34 cellular contexts compared by ENCODE assay signal in the genomic region with DNA sequence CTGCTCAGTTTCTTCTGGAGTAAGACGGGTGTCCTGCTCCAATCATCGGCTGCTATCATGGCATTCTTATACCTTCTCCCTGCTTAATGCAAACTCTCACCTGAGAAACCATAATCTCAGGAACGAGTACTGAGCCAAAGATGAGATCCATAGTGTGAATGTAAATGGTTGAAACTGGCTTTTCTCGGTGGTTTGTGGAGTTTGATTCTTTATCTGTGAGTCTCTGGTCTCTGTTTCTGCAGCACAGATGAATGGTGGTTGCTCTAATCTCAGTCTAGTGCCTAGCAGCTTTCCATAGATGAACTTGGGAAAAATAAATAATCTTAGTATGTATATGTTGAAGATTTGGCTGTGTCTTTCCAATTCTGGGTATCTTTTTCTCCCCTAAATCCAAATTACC.
"Had no signal": no experiment of that assay in that cellular context is flagged by ENCODE, and none has a peak within 500 bp of the region (broad histone marks: within the 10 kb centered on the region; RNA-seq: fewer than 3 reads in every experiment).

No MANE protein-coding gene starts in this region.

- H3K36me3 ChIP-seq: MG63 had no signal

- H3K4me3 ChIP-seq: MG63 had no signal

- DNase-seq: Karpas-422, Kasumi-1, MG63, MM.1S, MV-4-11, NCI-H1048, NCI-H1092, NCI-H1092 treated with DMSO at 0.1 percent for 48 hours, NCI-H1105, NCI-H1105 treated with DMSO at 0.1 percent for 48 hours, NCI-H1417, NCI-H1417 treated with DMSO at 0.1 percent for 48 hours, NCI-H1436, NCI-H1436 treated with DMSO at 0.1 percent for 48 hours, NCI-H146, NCI-H1694, NCI-H1694 treated with DMSO at 0.1 percent for 48 hours, NCI-H187, NCI-H187 treated with DMSO at 0.1 percent for 48 hours, NCI-H1930, NCI-H2029, NCI-H2029 treated with DMSO at 0.1 percent for 48 hours, NCI-H2081, NCI-H2081 treated with DMSO at 0.1 percent for 48 hours, NCI-H2107, NCI-H2171, NCI-H2171 treated with DMSO at 0.1 percent for 48 hours, NCI-H226, NCI-H345, NCI-H446, NCI-H446 treated with DMSO at 0.1 percent for 48 hours, NCI-H510A, NCI-H510A treated with DMSO at 0.1 percent for 48 hours had no signal

- H3K4me2 ChIP-seq: KMS-11 had no signal

- H3K9ac ChIP-seq: KMS-11 had no signal

- H3K27me3 ChIP-seq: MG63 had no signal

- H3K27ac ChIP-seq: KMS-11 had no signal

- H3K9me3 ChIP-seq: MG63 had no signal
